ENCODE assay signal across 18 cellular contexts in the genomic region with DNA sequence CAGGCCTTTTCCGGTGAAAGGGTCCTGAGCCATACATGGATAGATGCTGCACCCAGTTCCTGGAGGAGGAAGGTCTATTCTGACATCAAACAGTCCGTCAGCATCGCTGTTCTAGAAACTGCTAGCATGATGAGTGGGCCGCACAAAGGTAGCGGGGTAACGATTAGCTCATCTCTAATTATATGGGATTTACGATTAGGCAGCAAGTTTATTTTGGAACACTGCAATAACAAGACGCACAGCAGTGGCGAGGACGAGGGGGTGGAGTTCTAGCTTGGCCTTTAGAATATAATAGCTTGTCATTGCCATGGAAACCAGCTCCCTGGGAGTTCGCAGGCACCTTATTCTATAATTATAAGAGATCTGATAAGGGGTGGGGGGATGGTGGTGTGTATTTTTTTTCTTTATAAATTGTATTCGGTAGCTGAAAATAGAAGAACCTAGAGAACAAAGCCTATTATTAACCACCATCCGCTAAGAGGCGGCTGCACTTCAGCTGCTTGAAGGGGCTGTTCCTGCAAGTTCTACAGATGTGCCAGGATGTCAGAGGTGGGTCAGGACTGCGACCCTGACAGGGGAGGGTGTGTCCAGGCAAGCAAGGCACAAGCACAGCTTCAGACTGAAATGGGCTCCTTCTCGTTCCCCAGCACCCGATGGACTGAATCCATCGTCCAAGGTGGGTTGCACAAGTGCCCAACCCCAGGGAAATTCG.
A peak's percentile ranks its signal among the peaks of the same experiment; 100 is the strongest.
DNase-seq lines count a peak whose midpoint lies in the region; ATAC-seq and TF ChIP-seq lines count a peak whose summit lies in the region.
"Had no signal": no experiment of that assay in that cellular context is flagged by ENCODE, and none has a peak within 500 bp of the region (broad histone marks: within the 10 kb centered on the region; RNA-seq: fewer than 3 reads in every experiment).

No MANE protein-coding gene starts in this region.

- peak overlapping the region in 1 of 2 experiments; percentile 28 for H3K14ac ChIP-seq in mesenchymal stem cell (ENCODE audit: low read length in 2 of 2)

- H4K8ac ChIP-seq in mesenchymal stem cell (ENCODE audit: low read length) = no peak overlapping the region

- H3K4ac ChIP-seq in mesenchymal stem cell (ENCODE audit: low read depth in 1 of 2, low read length in 2 of 2) = no peak overlapping the region

- no peaks in the 10 kb centered on the region for H3K36me3 ChIP-seq in left ventricle myocardium inferior
- no peaks in the 10 kb centered on the region for H3K36me3 ChIP-seq in mesenchymal stem cell (ENCODE audit: control insufficient read depth in 1 of 2, insufficient read depth in 2 of 2, low read depth in 1 of 2, low read length in 2 of 2)
- no peaks in the 10 kb centered on the region for H3K36me3 ChIP-seq in WERI-Rb-1
- H3K36me3 ChIP-seq: adrenal gland, tibial nerve had no signal

- H3K4me1 Mint-ChIP-seq in stimulated activated memory B cell treated with anti-CD40 and anti-IgM and Interleukin-4, amounts not matched to agents 10 μg/mL and 1 μg/mL and 100 μg/mL, for 72 hours = no peaks in the 10 kb centered on the region

- no peak overlapping the region for H4K91ac ChIP-seq in mesenchymal stem cell (ENCODE audit: low read length)

- H3K4me1 ChIP-seq in left ventricle myocardium inferior = peaks cover 14% of the 10 kb centered on the region
- peaks cover 3% of the 10 kb centered on the region for H3K4me1 ChIP-seq in right cardiac atrium (ENCODE audit: control insufficient read depth, insufficient read depth, low read length)
- no peaks in the 10 kb centered on the region for H3K4me1 ChIP-seq in mesenchymal stem cell (ENCODE audit: control insufficient read depth, insufficient read depth, low read depth, low read length)

- intact Hi-C loops in left ventricle myocardium inferior (cut with micrococcal nuclease) = no loop called here
- intact Hi-C loops in right cardiac atrium (cut with DNase I) = no loop called here

- H2BK15ac ChIP-seq in mesenchymal stem cell (ENCODE audit: low read depth, poor library complexity, severe bottlenecking) = no peak overlapping the region

- 59% methylated on average over 19 of the region's 19 CpGs for WGBS in right cardiac atrium
- 92% methylated on average over 17 of the region's 19 CpGs for WGBS in mesenchymal stem cell

- H3K79me1 ChIP-seq in mesenchymal stem cell (replicated peaks; ENCODE audit: low read length, poor library complexity, severe bottlenecking) = no peaks in the 10 kb centered on the region

- no peak for DNase-seq in left ventricle myocardium inferior
- DNase-seq in right cardiac atrium = no peak
- DNase-seq in amygdala (lab: John Stamatoyannopoulos, UW) = peak in 34 of 56 donors; percentile 9 to 83 (median 48)
- DNase-seq in mesenchymal stem cell = no peak
- DNase-seq in EL = no peak
- DNase-seq in WERI-Rb-1 = no peak
- DNase-seq: activated CD4-positive, alpha-beta memory T cell treated with anti-CD3 and anti-CD28 coated beads for 36 hours; Calu3; left cardiac atrium; NCI-H446; OCI-M1; stimulated activated CD4-positive, alpha-beta T cell treated with anti-CD3 and anti-CD28 coated beads, Interleukin-2, amount 100 ng/mL, for 24 hours; stimulated activated CD8-positive, alpha-beta memory T cell treated with anti-CD3 and anti-CD28 coated beads, Interleukin-4, amount 100 ng/mL, for 48 hours had no signal

- peaks cover 43% of the 10 kb centered on the region for H3K27me3 Mint-ChIP-seq in stimulated activated memory B cell treated with anti-CD40 and anti-IgM and Interleukin-4, amounts not matched to agents 10 μg/mL and 1 μg/mL and 100 μg/mL, for 72 hours

- no peak overlapping the region for H3K23ac ChIP-seq in mesenchymal stem cell (ENCODE audit: low read length in 2 of 2)

- TF ChIP-seq CTCF in left ventricle myocardium inferior (IDR thresholded peaks at IDR 0.05; ENCODE audit: borderline replicate concordance) (no peak), WERI-Rb-1 (IDR thresholded peaks at IDR 0.05; ENCODE audit: low read depth, low read length) (no peak)

- H3K27ac ChIP-seq in left ventricle myocardium inferior (replicated peaks) (peak overlapping the region; percentile 62), right cardiac atrium (ENCODE audit: low read length) (no peak overlapping the region), mesenchymal stem cell (ENCODE audit: low read length, poor library complexity, severe bottlenecking) (no peak overlapping the region), WERI-Rb-1 (no peak overlapping the region)
- H3K27ac ChIP-seq: adrenal gland, tibial nerve had no signal

- peak overlapping the region; percentile 36 for H3K9ac ChIP-seq in mesenchymal stem cell (ENCODE audit: low read length)

- no peak overlapping the region for H3K4me3 Mint-ChIP-seq in stimulated activated memory B cell treated with anti-CD40 and anti-IgM and Interleukin-4, amounts not matched to agents 10 μg/mL and 1 μg/mL and 100 μg/mL, for 72 hours
- H3K4me3 Mint-ChIP-seq: activated CD4-positive, alpha-beta memory T cell treated with anti-CD3 and anti-CD28 coated beads for 36 hours; dendritic cell treated with granulocyte-macrophage colony-stimulating factor and Interleukin-4, amounts not matched to agents 40 ng/mL and 50 ng/mL, for 4 days had no signal

- no peak overlapping the region for H2BK5ac ChIP-seq in mesenchymal stem cell (ENCODE audit: low read depth, low read length, poor library complexity, severe bottlenecking)

- no peak overlapping the region for H2AFZ ChIP-seq in mesenchymal stem cell (ENCODE audit: low read depth, low read length)

- no peak overlapping the region for H3K18ac ChIP-seq in mesenchymal stem cell (ENCODE audit: low read depth in 1 of 2, low read length in 2 of 2)

- H2BK12ac ChIP-seq in mesenchymal stem cell (ENCODE audit: low read length in 2 of 2) = no peak overlapping the region

- no peak overlapping the region for H3K27ac Mint-ChIP-seq in stimulated activated memory B cell treated with anti-CD40 and anti-IgM and Interleukin-4, amounts not matched to agents 10 μg/mL and 1 μg/mL and 100 μg/mL, for 72 hours
- H3K27ac Mint-ChIP-seq: activated CD4-positive, alpha-beta memory T cell treated with anti-CD3 and anti-CD28 coated beads for 36 hours; dendritic cell treated with granulocyte-macrophage colony-stimulating factor and Interleukin-4, amounts not matched to agents 40 ng/mL and 50 ng/mL, for 4 days had no signal

- ATAC-seq in right cardiac atrium (no peak), HG02840 (IDR thresholded peaks at IDR 0.05; ENCODE audit: low FRiP score, unreplicated experiment) (no peak)
- no peak for ATAC-seq in stimulated activated memory B cell treated with anti-CD40 and anti-IgM and Interleukin-4, amounts not matched to agents 10 μg/mL and 1 μg/mL and 100 μg/mL, for 72 hours

- H3K36me3 Mint-ChIP-seq in stimulated activated memory B cell treated with anti-CD40 and anti-IgM and Interleukin-4, amounts not matched to agents 10 μg/mL and 1 μg/mL and 100 μg/mL, for 72 hours = no peaks in the 10 kb centered on the region
- H3K36me3 Mint-ChIP-seq: activated CD4-positive, alpha-beta memory T cell treated with anti-CD3 and anti-CD28 coated beads for 36 hours had no signal

- peaks cover 5% of the 10 kb centered on the region for H3K9me3 ChIP-seq in left ventricle myocardium inferior (replicated peaks)
- no peaks in the 10 kb centered on the region for H3K9me3 ChIP-seq in right cardiac atrium (ENCODE audit: control insufficient read depth, low read length)
- no peaks in the 10 kb centered on the region for H3K9me3 ChIP-seq in mesenchymal stem cell (ENCODE audit: control insufficient read depth, low read length)
- no peaks in the 10 kb centered on the region for H3K9me3 ChIP-seq in WERI-Rb-1 (ENCODE audit: severe bottlenecking)
- H3K9me3 ChIP-seq: adrenal gland, tibial nerve had no signal

- H2AK5ac ChIP-seq in mesenchymal stem cell (ENCODE audit: low read length, severe bottlenecking) = no peak overlapping the region

- H3K27me3 ChIP-seq in left ventricle myocardium inferior (ENCODE audit: low read depth) (peaks cover 34% of the 10 kb centered on the region), right cardiac atrium (ENCODE audit: control insufficient read depth, insufficient read depth) (no peaks in the 10 kb centered on the region), mesenchymal stem cell (ENCODE audit: control insufficient read depth in 1 of 2, insufficient read depth in 1 of 2, low read length in 2 of 2) (peaks cover 0 to 14% of the 10 kb centered on the region in 2 experiments), WERI-Rb-1 (ENCODE audit: insufficient read depth, low read depth, severe bottlenecking) (peaks cover 74% of the 10 kb centered on the region)
- H3K27me3 ChIP-seq: adrenal gland, tibial nerve had no signal

- H2BK120ac ChIP-seq in mesenchymal stem cell (ENCODE audit: low read depth, low read length) = no peak overlapping the region

- H3K4me3 ChIP-seq in left ventricle myocardium inferior (no peak overlapping the region), right cardiac atrium (ENCODE audit: low read length) (no peak overlapping the region), mesenchymal stem cell (ENCODE audit: insufficient read depth in 1 of 2, low read depth in 1 of 2, low read length in 2 of 2) (no peak overlapping the region), WERI-Rb-1 (ENCODE audit: low read depth, low read length) (no peak overlapping the region)
- H3K4me3 ChIP-seq: adrenal gland, tibial nerve had no signal

- no peaks in the 10 kb centered on the region for H3K9me3 Mint-ChIP-seq in stimulated activated memory B cell treated with anti-CD40 and anti-IgM and Interleukin-4, amounts not matched to agents 10 μg/mL and 1 μg/mL and 100 μg/mL, for 72 hours
- H3K9me3 Mint-ChIP-seq: activated CD4-positive, alpha-beta memory T cell treated with anti-CD3 and anti-CD28 coated beads for 36 hours; dendritic cell treated with granulocyte-macrophage colony-stimulating factor and Interleukin-4, amounts not matched to agents 40 ng/mL and 50 ng/mL, for 4 days had no signal

- H3K4me2 ChIP-seq in mesenchymal stem cell (ENCODE audit: low read length, poor library complexity, severe bottlenecking) = no peak overlapping the region

Comparison
In these comparisons a context has a peak if more than half of its experiments do, and no peak if none do; other contexts are left out.
1. DNase-seq: peak in amygdala (34 of 56); none in left ventricle myocardium inferior (single experiment), right cardiac atrium (0 of 3), mesenchymal stem cell (single experiment), EL (single experiment) and WERI-Rb-1 (single experiment).